Comparison of ENCODE assay signal across 15 cellular contexts in genomic region chr3:123626881-123627280, GRCh38. TPM values are rescaled to one million over a fixed set of nuclear protein-coding genes. Genes with fewer than 3 reads are reported as not detected.
DNase-seq lines count a peak whose midpoint lies in the region; ATAC-seq, FAIRE-seq and TF ChIP-seq lines count a peak whose summit lies in the region.
"Had no signal": no experiment of that assay in that cellular context is flagged by ENCODE, and none has a peak within 500 bp of the region (broad histone marks: within the 10 kb centered on the region; RNA-seq: fewer than 3 reads in every experiment).

No MANE protein-coding gene starts in this region.

- H3K36me3 ChIP-seq in IMR-90 (ENCODE audit: control insufficient read depth, insufficient read depth, low read length) (peaks cover 66% of the 10 kb centered on the region), esophagus muscularis mucosa (peaks cover 16 to 93% (median 44%) of the 10 kb centered on the region in 4 donors), rectal smooth muscle tissue (ENCODE audit: control insufficient read depth, insufficient read depth, low read length) (peaks cover 6% of the 10 kb centered on the region), Karpas-422 (ENCODE audit: insufficient read depth, low read length) (no peaks in the 10 kb centered on the region)
- no peaks in the 10 kb centered on the region for H3K36me3 ChIP-seq in CD4-positive, alpha-beta memory T cell (ENCODE audit: insufficient read depth, low read length)
- H3K36me3 ChIP-seq: BE2C had no signal

- no peaks in the 10 kb centered on the region for H3K9me3 ChIP-seq in IMR-90 (ENCODE audit: control insufficient read depth, insufficient read depth, low read length)
- no peaks in the 10 kb centered on the region for H3K9me3 ChIP-seq in esophagus muscularis mucosa
- H3K9me3 ChIP-seq in CD4-positive, alpha-beta memory T cell (ENCODE audit: control insufficient read depth in 1 of 2, low read length in 2 of 2), result no peaks in the 10 kb centered on the region
- no peaks in the 10 kb centered on the region for H3K9me3 ChIP-seq in Karpas-422 (ENCODE audit: low read length)
- H3K9me3 ChIP-seq: A549, BE2C had no signal

- no peak overlapping the region for H3K4me3 ChIP-seq in IMR-90 (ENCODE audit: insufficient read depth, low read depth, low read length)
- H3K4me3 ChIP-seq in esophagus muscularis mucosa, result no peak overlapping the region
- H3K4me3 ChIP-seq in rectal smooth muscle tissue (ENCODE audit: low read length), result no peak overlapping the region
- no peak overlapping the region for H3K4me3 ChIP-seq in CD4-positive, alpha-beta memory T cell (ENCODE audit: low read length in 2 of 2)
- no peak overlapping the region for H3K4me3 ChIP-seq in Karpas-422 (ENCODE audit: low read length)
- H3K4me3 ChIP-seq: A549, GM12878, GM23338 had no signal

- no peaks in the 10 kb centered on the region for H3K79me2 ChIP-seq in Karpas-422 (ENCODE audit: low read length)

- H3K9ac ChIP-seq in IMR-90 (ENCODE audit: low read depth, low read length) (no peak overlapping the region), rectal smooth muscle tissue (ENCODE audit: low read length) (no peak overlapping the region), Karpas-422 (ENCODE audit: low read length) (no peak overlapping the region)

- H3K4me1 Mint-ChIP-seq in CD4-positive, alpha-beta memory T cell, result no peaks in the 10 kb centered on the region
- H3K4me1 Mint-ChIP-seq in activated naive CD8-positive, alpha-beta T cell treated with anti-CD3 and anti-CD28 coated beads for 36 hours, result no peaks in the 10 kb centered on the region
- H3K4me1 Mint-ChIP-seq: IgD-negative memory B cell had no signal

- no peak for FAIRE-seq in GM12891 (lab: Jason Lieb, UNC)
- FAIRE-seq: A549, GM12878 had no signal

- H2AFZ ChIP-seq in IMR-90 (replicated peaks; ENCODE audit: low read length, poor library complexity) (no peak overlapping the region), Karpas-422 (ENCODE audit: low read length) (no peak overlapping the region)
- H2AFZ ChIP-seq: GM23338 had no signal

- H4K91ac ChIP-seq in IMR-90 (ENCODE audit: insufficient read depth, low read depth, low read length), result no peak overlapping the region

- no peak overlapping the region for H4K8ac ChIP-seq in IMR-90 (ENCODE audit: low read depth in 2 of 2, low read length in 2 of 2)

- H3K79me1 ChIP-seq in IMR-90 (ENCODE audit: low read depth in 1 of 2, low read length in 2 of 2), result peaks cover 11 to 56% of the 10 kb centered on the region in 2 experiments

- no peak for ATAC-seq in IMR-90 (ENCODE audit: low read depth)
- ATAC-seq: A549, GM12878, GM23338 had no signal

- H3K14ac ChIP-seq in IMR-90 (replicated peaks; ENCODE audit: low read depth, low read length), result no peak overlapping the region

- H3K4ac ChIP-seq in IMR-90 (ENCODE audit: low read depth, low read length), result no peak overlapping the region

- TF ChIP-seq EP300 in esophagus muscularis mucosa (IDR thresholded peaks at IDR 0.05), result no peak

- no TSS peak for BruUV-seq in IMR-90 (replicated peaks; lab: Mats Ljungman, UMichigan)

- H3K56ac ChIP-seq in IMR-90 (ENCODE audit: extremely low read depth, insufficient read depth, low read length), result no peak overlapping the region; the same call in 1 of the 2 replicates

- peaks cover 2 to 6% of the 10 kb centered on the region in 2 donors for H3K36me3 Mint-ChIP-seq in CD4-positive, alpha-beta memory T cell
- peaks cover 3% of the 10 kb centered on the region for H3K36me3 Mint-ChIP-seq in activated naive CD8-positive, alpha-beta T cell treated with anti-CD3 and anti-CD28 coated beads for 36 hours

- H3K18ac ChIP-seq in IMR-90 (ENCODE audit: low read depth, low read length), result no peak overlapping the region

- CTCF ChIA-PET in IMR-90 (lab: Yijun Ruan, JAX), result no interaction called here
- CTCF ChIA-PET in CD4-positive, alpha-beta memory T cell (lab: Charles Lee; ENCODE audit: partially characterized antibody), result no interaction called here

- H2BK20ac ChIP-seq in IMR-90 (ENCODE audit: low read depth, low read length), result no peak overlapping the region

- no peak for TF ChIP-seq CTCF in IMR-90 (conservative IDR thresholded peaks at IDR 0.05; ENCODE audit: low read depth, low read length)
- no peak for TF ChIP-seq CTCF in esophagus muscularis mucosa (IDR thresholded peaks at IDR 0.05)

- peak overlapping the region; percentile 44; the same call in 1 of the 2 replicates for H2AK5ac ChIP-seq in IMR-90 (ENCODE audit: low read depth, low read length)

- POLR2A ChIA-PET in IMR-90 (lab: Charles Lee; ENCODE audit: unreplicated experiment), result no interaction called here
- POLR2A ChIA-PET in CD4-positive, alpha-beta memory T cell (lab: Charles Lee; ENCODE audit: partially characterized antibody), result no interaction called here

- no peak for TF ChIP-seq RAD21 in IMR-90 (IDR thresholded peaks at IDR 0.05; ENCODE audit: low read length)

- H2BK120ac ChIP-seq in IMR-90 (ENCODE audit: low read depth, low read length), result no peak overlapping the region

- H3K4me1 ChIP-seq in IMR-90 (ENCODE audit: control insufficient read depth, insufficient read depth, low read length), result peaks cover 11% of the 10 kb centered on the region
- H3K4me1 ChIP-seq in esophagus muscularis mucosa, result peaks cover 9 to 87% (median 83%) of the 10 kb centered on the region in 4 donors
- H3K4me1 ChIP-seq in rectal smooth muscle tissue (ENCODE audit: control insufficient read depth, insufficient read depth, low read length), result peaks cover 16% of the 10 kb centered on the region
- no peaks in the 10 kb centered on the region for H3K4me1 ChIP-seq in CD4-positive, alpha-beta memory T cell (ENCODE audit: insufficient read depth, low read length)
- H3K4me1 ChIP-seq in Karpas-422 (ENCODE audit: low read length), result no peaks in the 10 kb centered on the region
- H3K4me1 ChIP-seq: BE2C had no signal

- TF ChIP-seq POLR2A in IMR-90 (IDR thresholded peaks at IDR 0.05; ENCODE audit: low read depth, low read length) (no peak), esophagus muscularis mucosa (IDR thresholded peaks at IDR 0.05; ENCODE audit: low read depth) (no peak), GM12891 (IDR thresholded peaks at IDR 0.05; ENCODE audit: low read depth, low read length) (no peak)

- peaks cover 26% of the 10 kb centered on the region for H3K9me1 ChIP-seq in IMR-90 (ENCODE audit: insufficient read depth, low read length)

- no peak overlapping the region for H2AK9ac ChIP-seq in IMR-90 (replicated peaks; ENCODE audit: low read depth, low read length, poor library complexity)

- H3K27me3 Mint-ChIP-seq in CD4-positive, alpha-beta memory T cell, result peaks cover 3 to 4% of the 10 kb centered on the region in 2 donors
- no peaks in the 10 kb centered on the region for H3K27me3 Mint-ChIP-seq in activated naive CD8-positive, alpha-beta T cell treated with anti-CD3 and anti-CD28 coated beads for 36 hours

- H3K9me3 Mint-ChIP-seq in CD4-positive, alpha-beta memory T cell, result peaks cover 0 to 2% (median 0%) of the 10 kb centered on the region in 8 donors
- H3K9me3 Mint-ChIP-seq in activated naive CD8-positive, alpha-beta T cell treated with anti-CD3 and anti-CD28 coated beads for 36 hours, result no peaks in the 10 kb centered on the region
- H3K9me3 Mint-ChIP-seq: GM23338, IgD-negative memory B cell had no signal

- DNase-seq in IMR-90 (no peak), esophagus muscularis mucosa (ENCODE audit: extremely low spot score) (no peak), GM12891 (ENCODE audit: insufficient read length, low spot score) (no peak), Karpas-422 (no peak)
- DNase-seq in CD4-positive, alpha-beta memory T cell, result no peak
- DNase-seq in activated naive CD8-positive, alpha-beta T cell treated with anti-CD3 and anti-CD28 coated beads for 36 hours, result no peak
- DNase-seq: BE2C, DMS 273 treated with DMSO at 0.1 percent for 48 hours, H7 had no signal

- H2BK5ac ChIP-seq in IMR-90 (ENCODE audit: low read depth, low read length, poor library complexity, severe bottlenecking), result no peak overlapping the region

- H3K27ac Mint-ChIP-seq in CD4-positive, alpha-beta memory T cell, result no peak overlapping the region
- H3K27ac Mint-ChIP-seq in activated naive CD8-positive, alpha-beta T cell treated with anti-CD3 and anti-CD28 coated beads for 36 hours, result no peak overlapping the region
- H3K27ac Mint-ChIP-seq: CD14-positive monocyte, GM23338, IgD-negative memory B cell had no signal

- H3K4me2 ChIP-seq in IMR-90 (ENCODE audit: low read depth, low read length), result no peak overlapping the region
- no peak overlapping the region for H3K4me2 ChIP-seq in Karpas-422 (ENCODE audit: low read depth, low read length, poor library complexity, severe bottlenecking)
- H3K4me2 ChIP-seq: A549, GM23338 had no signal

- in situ Hi-C loops in IMR-90 (cut with MboI; ENCODE audit: low sequenced_read_pairs), result no loop called here

- H3K27me3 ChIP-seq in IMR-90 (ENCODE audit: control insufficient read depth, insufficient read depth, low read length), result no peaks in the 10 kb centered on the region
- no peaks in the 10 kb centered on the region for H3K27me3 ChIP-seq in esophagus muscularis mucosa
- no peaks in the 10 kb centered on the region for H3K27me3 ChIP-seq in rectal smooth muscle tissue (ENCODE audit: control insufficient read depth, insufficient read depth, low read length)
- H3K27me3 ChIP-seq in CD4-positive, alpha-beta memory T cell (ENCODE audit: insufficient read depth, low read length), result no peaks in the 10 kb centered on the region
- H3K27me3 ChIP-seq in Karpas-422 (ENCODE audit: low read length), result no peaks in the 10 kb centered on the region
- H3K27me3 ChIP-seq: BE2C had no signal

- intact Hi-C loops in IMR-90 (cut with micrococcal nuclease) (no loop called here), esophagus muscularis mucosa (cut with DNase I) (no loop called here)
- intact Hi-C loops in CD4-positive, alpha-beta memory T cell (cut with micrococcal nuclease), result no loop called here

- H3K9me2 ChIP-seq in Karpas-422 (replicated peaks; ENCODE audit: insufficient read depth, low read length), result no peaks in the 10 kb centered on the region

- H2BK15ac ChIP-seq in IMR-90 (ENCODE audit: low read depth, low read length), result no peak overlapping the region

- no CpG with 5 or more reads among the region's 7 CpGs for WGBS in IMR-90 (ENCODE audit: extremely low coverage in 2 of 2, insufficient read length in 1 of 2), 2 experiments
- WGBS in esophagus muscularis mucosa, result 92% methylated on average over 6 of the region's 7 CpGs

- no peak overlapping the region for H3K23ac ChIP-seq in IMR-90 (ENCODE audit: low read depth, low read length)

- no peak overlapping the region for H3K4me3 Mint-ChIP-seq in CD4-positive, alpha-beta memory T cell
- no peak overlapping the region for H3K4me3 Mint-ChIP-seq in activated naive CD8-positive, alpha-beta T cell treated with anti-CD3 and anti-CD28 coated beads for 36 hours
- H3K4me3 Mint-ChIP-seq: CD14-positive monocyte, GM23338, IgD-negative memory B cell had no signal

- no peak overlapping the region for H4K5ac ChIP-seq in IMR-90 (ENCODE audit: low read depth, low read length)

- H3K27ac ChIP-seq in IMR-90 (ENCODE audit: insufficient read depth, low read length) (no peak overlapping the region), esophagus muscularis mucosa (replicated peaks in 1 of 4) (peak overlapping the region; percentile 80 to 97 (median 94)), rectal smooth muscle tissue (ENCODE audit: low read depth, low read length) (peak overlapping the region; percentile 55), Karpas-422 (ENCODE audit: low read length) (no peak overlapping the region)
- no peak overlapping the region for H3K27ac ChIP-seq in CD4-positive, alpha-beta memory T cell (ENCODE audit: low read depth, low read length)
- H3K27ac ChIP-seq: A549 had no signal

- H4K20me1 ChIP-seq in IMR-90 (ENCODE audit: insufficient read depth, low read length) (no peaks in the 10 kb centered on the region), Karpas-422 (ENCODE audit: insufficient read depth, low read depth, low read length) (no peaks in the 10 kb centered on the region)

- dilution Hi-C loops in IMR-90 (cut with HindIII; ENCODE audit: low sequenced_read_pairs, unreplicated experiment), result no loop called here

RNA-seq across cellular contexts. Expression of gene HACD2, which starts 42.0 kb away (rescaled TPM):
- total RNA-seq in IMR-90 (2012; rRNA removed) (22.6 and 35.8 TPM in 2 replicates), esophagus muscularis mucosa (10 to 100 TPM; 20.5 to 30.3 (median 25.3) TPM)
- 18.6 and 21.5 TPM in 2 replicates for polyA plus RNA-seq in IMR-90 (2012; rRNA removed)
- 4.9 TPM in 2 replicates for polyA plus RNA-seq in IMR-90 (2012; cell fraction: cytosol; rRNA removed)
- 3.4 and 15.4 TPM in 2 replicates for polyA plus RNA-seq in IMR-90 (2012; cell fraction: nucleus; rRNA removed; ENCODE audit: low replicate concordance)
- 10 to 100 TPM; 26.0 to 29.5 TPM for total RNA-seq in CD4-positive, alpha-beta memory T cell
- 10 to 100 TPM; 27.0 to 38.0 TPM for polyA plus RNA-seq in CD4-positive, alpha-beta memory T cell
- total RNA-seq in activated naive CD8-positive, alpha-beta T cell treated with anti-CD3 and anti-CD28 coated beads for 36 hours, result 10 to 100 TPM; 30.7 to 31.0 TPM
- 5.7 TPM for polyA plus RNA-seq in GM12891 (2012; ENCODE audit: low read depth, missing spikeins)
- 35.2 and 75.7 TPM in 2 replicates for total RNA-seq in Karpas-422 (2014; rRNA removed; shearing (Covaris generic); ENCODE audit: low replicate concordance)

Comparison
In these comparisons a context has a peak if more than half of its experiments do, and no peak if none do; other contexts are left out.
1. H3K27ac ChIP-seq: peak in esophagus muscularis mucosa (4 of 4) and rectal smooth muscle tissue (single experiment); none in IMR-90 (single experiment), CD4-positive, alpha-beta memory T cell (single experiment) and Karpas-422 (single experiment).